Comparison of ENCODE assay signal across 8 cellular contexts in genomic region chr6:159098636-159099106, GRCh38. TPM values are rescaled to one million over a fixed set of nuclear protein-coding genes. Genes with fewer than 3 reads are reported as not detected.
DNase-seq lines count a peak whose midpoint lies in the region; ATAC-seq, FAIRE-seq and TF ChIP-seq lines count a peak whose summit lies in the region.

No MANE protein-coding gene starts in this region.

- H3K9me3 ChIP-seq in GM23248 (ENCODE audit: low read depth), result no peaks in the 10 kb centered on the region

- no peaks in the 10 kb centered on the region for H3K9me3 Mint-ChIP-seq in endothelial cell (ENCODE audit: unreplicated experiment)

- TF ChIP-seq CTCF in bronchial epithelial cell (IDR thresholded peaks at IDR 0.05; ENCODE audit: insufficient read depth, low read length, severe bottlenecking) (no peak), endothelial cell (IDR thresholded peaks at IDR 0.05; ENCODE audit: unreplicated experiment) (no peak)

- peak in 3 of 4 experiments; percentile 23 to 33 (median 28) for DNase-seq in activated CD4-positive, CD25-positive, alpha-beta regulatory T cell (lab: John Stamatoyannopoulos, UW)
- peak; percentile 53 for DNase-seq in bronchial epithelial cell (ENCODE audit: low read depth)
- peak; percentile 78 for DNase-seq in stimulated activated CD4-positive, alpha-beta T cell treated with anti-CD3 and anti-CD28 coated beads, Interleukin-4, amount 100 ng/mL, for 24 hours
- DNase-seq in AG20443 (ENCODE audit: low spot score), result no peak
- no peak for DNase-seq in GM23248
- DNase-seq in NCI-H1417 treated with DMSO at 0.1 percent for 48 hours (lab: John Stamatoyannopoulos, UW), result no peak
- no peak for DNase-seq in endothelial cell (ENCODE audit: low spot score)

- no peaks in the 10 kb centered on the region for H3K36me3 Mint-ChIP-seq in endothelial cell (ENCODE audit: low read depth, unreplicated experiment)

- H4K20me1 ChIP-seq in GM23248 (ENCODE audit: insufficient read depth), result no peaks in the 10 kb centered on the region

- H3K36me3 ChIP-seq in bronchial epithelial cell (ENCODE audit: control insufficient read depth, insufficient read depth, low read length) (no peaks in the 10 kb centered on the region), GM23248 (ENCODE audit: low read depth) (no peaks in the 10 kb centered on the region)

- H3K4me3 ChIP-seq in bronchial epithelial cell (ENCODE audit: low read depth, low read length), result no peak overlapping the region
- no peak overlapping the region for H3K4me3 ChIP-seq in GM23248

- no peak for FAIRE-seq in bronchial epithelial cell (lab: Jason Lieb, UNC)

- H3F3A ChIP-seq in GM23248 (ENCODE audit: insufficient read depth), result no peaks in the 10 kb centered on the region

- peaks cover 2% of the 10 kb centered on the region for H3K4me1 Mint-ChIP-seq in endothelial cell (ENCODE audit: unreplicated experiment)

- no peaks in the 10 kb centered on the region for H3K4me1 ChIP-seq in GM23248 (ENCODE audit: insufficient read depth)

- no peak overlapping the region for H3K9ac ChIP-seq in GM23248

- no peaks in the 10 kb centered on the region for H3K79me2 ChIP-seq in GM23248 (ENCODE audit: insufficient read depth)

- peak; percentile 39 for ATAC-seq in GM18868 (IDR thresholded peaks at IDR 0.05; ENCODE audit: unreplicated experiment)

- in situ Hi-C loops in GM23248 (cut with MboI), result no loop called here

- no peak overlapping the region for H3K27ac Mint-ChIP-seq in endothelial cell (ENCODE audit: unreplicated experiment)

- no peaks in the 10 kb centered on the region for H3K9me2 ChIP-seq in GM23248 (ENCODE audit: insufficient read depth)

- 73 to 74% methylated on average over 14 of the region's 14 CpGs for WGBS in GM23248 (ENCODE audit: low coverage in 1 of 2, low lambda C conversion rate in 2 of 2, missing lambda C conversion rate in 2 of 2), 2 experiments

- no peak overlapping the region for H3K4me3 Mint-ChIP-seq in endothelial cell (ENCODE audit: unreplicated experiment)

- H3K27me3 Mint-ChIP-seq in endothelial cell (ENCODE audit: unreplicated experiment), result peaks cover under 1% of the 10 kb centered on the region

- no peak overlapping the region for H2AFZ ChIP-seq in GM23248

- H3K27me3 ChIP-seq in bronchial epithelial cell (ENCODE audit: control insufficient read depth, insufficient read depth, low read length), result no peaks in the 10 kb centered on the region
- H3K27me3 ChIP-seq in GM23248 (replicated peaks; ENCODE audit: insufficient read depth), result 0 out of 2 replicates have a peak, but pooled peaks cover 6% of the 10 kb centered on the region

- no peak overlapping the region for H3K4me2 ChIP-seq in GM23248 (ENCODE audit: unreplicated experiment)

- no peak overlapping the region for H3K27ac ChIP-seq in GM23248

RNA-seq across cellular contexts. Expression of gene TAGAP, which starts 53.9 kb away (rescaled TPM):
- total RNA-seq in bronchial epithelial cell (under 0.01 TPM in 2 replicates), endothelial cell (ENCODE audit: unreplicated experiment) (0.41 TPM)
- not detected in 2 replicates for total RNA-seq in GM23248 (2014; rRNA removed; shearing (Covaris generic))
- not detected in 2 replicates for polyA plus RNA-seq in GM23248 (2016; fragmentation: Nextera tagmentation; extraction: Ambion mirVana)

Comparison
In these comparisons a context has a peak if more than half of its experiments do, and no peak if none do; other contexts are left out.
1. DNase-seq: peak in activated CD4-positive, CD25-positive, alpha-beta regulatory T cell (3 of 4), bronchial epithelial cell (single experiment) and stimulated activated CD4-positive, alpha-beta T cell treated with anti-CD3 and anti-CD28 coated beads, Interleukin-4, amount 100 ng/mL, for 24 hours (single experiment); none in AG20443 (single experiment), GM23248 (single experiment), NCI-H1417 treated with DMSO at 0.1 percent for 48 hours (single experiment) and endothelial cell (single experiment).